13 cellular contexts compared by ENCODE assay signal in the genomic region with DNA sequence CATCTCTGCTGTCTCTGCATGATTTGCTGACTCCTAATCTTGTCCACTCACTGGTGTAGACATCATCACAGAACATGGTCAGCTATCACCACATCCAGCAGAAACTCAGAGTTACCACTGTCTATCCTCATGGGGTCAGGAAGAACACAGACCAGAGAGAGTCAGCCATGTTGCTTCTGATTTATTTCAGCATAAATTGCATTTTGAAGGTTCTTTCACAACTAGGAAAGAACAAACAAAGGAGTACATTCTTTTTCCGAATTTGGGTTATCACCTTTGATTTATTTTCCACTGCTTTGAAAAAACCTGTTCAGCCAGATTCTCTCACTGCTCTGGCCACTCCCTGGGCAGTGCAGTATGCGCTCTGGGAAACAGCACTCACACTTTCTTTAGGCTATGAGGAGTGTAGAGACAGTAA.
A peak's percentile ranks its signal among the peaks of the same experiment; 100 is the strongest.
DNase-seq lines count a peak whose midpoint lies in the region; ATAC-seq and TF ChIP-seq lines count a peak whose summit lies in the region.
"Had no signal": no experiment of that assay in that cellular context is flagged by ENCODE, and none has a peak within 500 bp of the region (broad histone marks: within the 10 kb centered on the region; RNA-seq: fewer than 3 reads in every experiment).

No MANE protein-coding gene starts in this region.

- H3K9me2 ChIP-seq in GM23248 (ENCODE audit: insufficient read depth) (no peaks in the 10 kb centered on the region), PC-3 (replicated peaks; ENCODE audit: low read length) (no peaks in the 10 kb centered on the region), hepatocyte (replicated peaks; ENCODE audit: insufficient read depth) (no peaks in the 10 kb centered on the region)

- H3K27ac Mint-ChIP-seq in T-helper 2 cell treated with Interferon-gamma antibody and Interleukin-4, amounts not matched to agents 5 μg/mL and 100 μg/mL, for 36 hours, result no peak overlapping the region
- H3K27ac Mint-ChIP-seq: activated CD4-positive, alpha-beta memory T cell treated with anti-CD3 and anti-CD28 coated beads, Interleukin-2, amount 10 ng/mL, durations not matched to agents 7 days and 5 days had no signal

- H2BK120ac ChIP-seq in trophoblast cell (ENCODE audit: insufficient read depth, low read length, poor library complexity), result peak overlapping the region; percentile 65

- CTCF ChIA-PET in PC-3 (lab: Charles Lee), result no interaction called here

- no peak for DNase-seq in GM23248
- peak; percentile 91 for DNase-seq in PC-3
- DNase-seq in hepatocyte (ENCODE audit: low spot score), result peak; percentile 44
- DNase-seq in trophoblast cell, result peak; percentile 33 to 79
- no peak for DNase-seq in H7
- no peak for DNase-seq in WERI-Rb-1
- DNase-seq in 8988T, result no peak
- no peak for DNase-seq in T-helper 2 cell treated with Interferon-gamma antibody and Interleukin-4, amounts not matched to agents 5 μg/mL and 100 μg/mL, for 36 hours (ENCODE audit: low spot score)
- DNase-seq: activated CD4-positive, alpha-beta memory T cell treated with anti-CD3 and anti-CD28 coated beads, Interleukin-2, amount 10 ng/mL, durations not matched to agents 7 days and 5 days; activated gamma-delta T cell treated with Interleukin-2 at 50 U/mL for 16 hours; BE2C; NCI-H1436 treated with DMSO at 0.1 percent for 48 hours; NCI-H526 treated with DMSO at 0.1 percent for 48 hours had no signal

- no peaks in the 10 kb centered on the region for H3K9me3 Mint-ChIP-seq in T-helper 2 cell treated with Interferon-gamma antibody and Interleukin-4, amounts not matched to agents 5 μg/mL and 100 μg/mL, for 36 hours
- H3K9me3 Mint-ChIP-seq: activated CD4-positive, alpha-beta memory T cell treated with anti-CD3 and anti-CD28 coated beads, Interleukin-2, amount 10 ng/mL, durations not matched to agents 7 days and 5 days had no signal

- H2AK5ac ChIP-seq in trophoblast cell (ENCODE audit: low read length), result peak overlapping the region; percentile 99

- no peak overlapping the region for H3K4me3 Mint-ChIP-seq in T-helper 2 cell treated with Interferon-gamma antibody and Interleukin-4, amounts not matched to agents 5 μg/mL and 100 μg/mL, for 36 hours
- H3K4me3 Mint-ChIP-seq: activated CD4-positive, alpha-beta memory T cell treated with anti-CD3 and anti-CD28 coated beads, Interleukin-2, amount 10 ng/mL, durations not matched to agents 7 days and 5 days had no signal

- H3K27me3 ChIP-seq in GM23248 (replicated peaks; ENCODE audit: insufficient read depth) (no peaks in the 10 kb centered on the region), PC-3 (ENCODE audit: low read length) (no peaks in the 10 kb centered on the region), hepatocyte (no peaks in the 10 kb centered on the region), trophoblast cell (ENCODE audit: insufficient read depth, low read length) (no peaks in the 10 kb centered on the region), H7 (ENCODE audit: control insufficient read depth, insufficient read depth, low read length) (no peaks in the 10 kb centered on the region), WERI-Rb-1 (ENCODE audit: insufficient read depth, low read depth, severe bottlenecking) (no peaks in the 10 kb centered on the region)
- H3K27me3 ChIP-seq: BE2C had no signal

- TF ChIP-seq CTCF in PC-3 (conservative IDR thresholded peaks at IDR 0.05; ENCODE audit: low read depth, low read length), result no peak
- TF ChIP-seq CTCF in hepatocyte (IDR thresholded peaks at IDR 0.05; ENCODE audit: poor library complexity), result no peak
- no peak for TF ChIP-seq CTCF in WERI-Rb-1 (IDR thresholded peaks at IDR 0.05; ENCODE audit: low read depth, low read length)

- peak overlapping the region; percentile 75 for H3K18ac ChIP-seq in trophoblast cell (ENCODE audit: low read length)

- peak overlapping the region; percentile 1; the same call in 1 of the 2 replicates for H3K27ac ChIP-seq in GM23248
- peak overlapping the region; percentile 82 for H3K27ac ChIP-seq in PC-3 (ENCODE audit: low read length)
- H3K27ac ChIP-seq in hepatocyte, result peak overlapping the region; percentile 93
- H3K27ac ChIP-seq in trophoblast cell (ENCODE audit: low read depth, low read length), result peak overlapping the region; percentile 100
- H3K27ac ChIP-seq in WERI-Rb-1, result no peak overlapping the region

- H3K4me3 ChIP-seq in GM23248 (no peak overlapping the region), PC-3 (ENCODE audit: low read length) (peak overlapping the region; percentile 4; the same call in 1 of the 2 replicates), hepatocyte (no peak overlapping the region), trophoblast cell (ENCODE audit: low read depth, low read length) (no peak overlapping the region), H7 (ENCODE audit: insufficient read depth, low read depth, low read length) (no peak overlapping the region), WERI-Rb-1 (ENCODE audit: low read depth, low read length) (no peak overlapping the region)

- no peaks in the 10 kb centered on the region for H3K27me3 Mint-ChIP-seq in T-helper 2 cell treated with Interferon-gamma antibody and Interleukin-4, amounts not matched to agents 5 μg/mL and 100 μg/mL, for 36 hours (ENCODE audit: low read depth)
- H3K27me3 Mint-ChIP-seq: activated CD4-positive, alpha-beta memory T cell treated with anti-CD3 and anti-CD28 coated beads, Interleukin-2, amount 10 ng/mL, durations not matched to agents 7 days and 5 days had no signal

- peak overlapping the region; percentile 90 for H3K4ac ChIP-seq in trophoblast cell (ENCODE audit: low read depth, low read length)

- POLR2A ChIA-PET in PC-3 (lab: Charles Lee; ENCODE audit: unreplicated experiment), result no interaction called here

- H3K79me2 ChIP-seq in GM23248 (ENCODE audit: insufficient read depth) (peaks cover 99% of the 10 kb centered on the region), PC-3 (ENCODE audit: low read length) (no peaks in the 10 kb centered on the region), hepatocyte (peaks cover 37% of the 10 kb centered on the region), trophoblast cell (ENCODE audit: control insufficient read depth, insufficient read depth, low read length, poor library complexity) (peaks cover 20% of the 10 kb centered on the region)

- in situ Hi-C loops in GM23248 (cut with MboI), result no loop called here

- H2AFZ ChIP-seq in GM23248 (no peak overlapping the region), PC-3 (ENCODE audit: low read length) (peak overlapping the region; percentile 43), hepatocyte (no peak overlapping the region), trophoblast cell (ENCODE audit: insufficient read depth, low read length, poor library complexity) (peak overlapping the region; percentile 52)

- H2BK12ac ChIP-seq in trophoblast cell (ENCODE audit: low read length), result peak overlapping the region; percentile 37

- H3F3A ChIP-seq in GM23248 (ENCODE audit: insufficient read depth) (peaks cover 33% of the 10 kb centered on the region), PC-3 (ENCODE audit: low read length, unreplicated experiment) (no peaks in the 10 kb centered on the region)

- BruUV-seq in PC-3 (replicated peaks; lab: Mats Ljungman, UMichigan), result no TSS peak

- H2BK5ac ChIP-seq in trophoblast cell (ENCODE audit: low read depth, low read length, poor library complexity), result peak overlapping the region; percentile 98

- H4K91ac ChIP-seq in trophoblast cell (ENCODE audit: low read depth, low read length), result peak overlapping the region; percentile 74

- H3K79me1 ChIP-seq in trophoblast cell (ENCODE audit: low read length), result peaks cover 63% of the 10 kb centered on the region

- H3K23ac ChIP-seq in trophoblast cell (ENCODE audit: low read length), result no peak overlapping the region

- intact Hi-C loops in PC-3 (cut with micrococcal nuclease), result loop anchor here (5.0 kb wide), 2 partner anchors 51 to 111 kb away; no protein-coding TSS in a partner anchor

- peaks cover 11% of the 10 kb centered on the region for H3K4me1 Mint-ChIP-seq in T-helper 2 cell treated with Interferon-gamma antibody and Interleukin-4, amounts not matched to agents 5 μg/mL and 100 μg/mL, for 36 hours (ENCODE audit: low read depth)

- H3K9ac ChIP-seq in GM23248, result no peak overlapping the region
- H3K9ac ChIP-seq in PC-3 (ENCODE audit: low read length), result peak overlapping the region; percentile 50
- H3K9ac ChIP-seq in trophoblast cell (ENCODE audit: low read length), result no peak overlapping the region

- H3K36me3 Mint-ChIP-seq in T-helper 2 cell treated with Interferon-gamma antibody and Interleukin-4, amounts not matched to agents 5 μg/mL and 100 μg/mL, for 36 hours (ENCODE audit: low read depth), result peaks cover 13% of the 10 kb centered on the region

- H4K8ac ChIP-seq in trophoblast cell (ENCODE audit: low read depth, low read length), result peak overlapping the region; percentile 59

- 69 to 80% methylated on average over 2 of the region's 2 CpGs for WGBS in GM23248 (ENCODE audit: low coverage in 1 of 2, low lambda C conversion rate in 2 of 2, missing lambda C conversion rate in 2 of 2), 2 experiments
- 34% methylated on average over 2 of the region's 2 CpGs for WGBS in hepatocyte (ENCODE audit: low lambda C conversion rate, missing lambda C conversion rate)
- no CpG with 5 or more reads among the region's 2 CpGs for WGBS in trophoblast cell (ENCODE audit: extremely low coverage, insufficient coverage, insufficient read length)

- no peak overlapping the region for H4K12ac ChIP-seq in trophoblast cell (ENCODE audit: low read depth, low read length)

- H3K9me3 ChIP-seq in GM23248 (ENCODE audit: low read depth), result no peaks in the 10 kb centered on the region
- no peaks in the 10 kb centered on the region for H3K9me3 ChIP-seq in PC-3 (ENCODE audit: low read length)
- H3K9me3 ChIP-seq in hepatocyte (ENCODE audit: low read depth), result no peaks in the 10 kb centered on the region
- H3K9me3 ChIP-seq in trophoblast cell (ENCODE audit: insufficient read depth, low read depth, low read length), result no peaks in the 10 kb centered on the region
- no peaks in the 10 kb centered on the region for H3K9me3 ChIP-seq in WERI-Rb-1 (ENCODE audit: severe bottlenecking)
- H3K9me3 ChIP-seq: BE2C had no signal

- peak overlapping the region; percentile 87 for H3K14ac ChIP-seq in trophoblast cell (ENCODE audit: low read length)

- no peaks in the 10 kb centered on the region for H3K36me3 ChIP-seq in GM23248 (ENCODE audit: low read depth)
- H3K36me3 ChIP-seq in PC-3 (ENCODE audit: low read depth, low read length), result no peaks in the 10 kb centered on the region
- H3K36me3 ChIP-seq in hepatocyte (replicated peaks; ENCODE audit: insufficient read depth, low read depth), result no peaks in the 10 kb centered on the region
- H3K36me3 ChIP-seq in trophoblast cell (ENCODE audit: control insufficient read depth in 1 of 2, insufficient read depth in 2 of 2, low read length in 2 of 2), result peaks cover 11 to 18% of the 10 kb centered on the region in 2 experiments
- H3K36me3 ChIP-seq in H7 (replicated peaks; ENCODE audit: control insufficient read depth, insufficient read depth, low read length), result no peaks in the 10 kb centered on the region
- peaks cover 23% of the 10 kb centered on the region for H3K36me3 ChIP-seq in WERI-Rb-1
- H3K36me3 ChIP-seq: BE2C had no signal

- H4K20me1 ChIP-seq in GM23248 (ENCODE audit: insufficient read depth) (no peaks in the 10 kb centered on the region), PC-3 (ENCODE audit: low read length) (no peaks in the 10 kb centered on the region), hepatocyte (ENCODE audit: insufficient read depth, poor library complexity, severe bottlenecking) (no peaks in the 10 kb centered on the region)

- H3K4me2 ChIP-seq in GM23248 (ENCODE audit: unreplicated experiment), result peak overlapping the region; percentile 3
- H3K4me2 ChIP-seq in PC-3 (ENCODE audit: low read length), result peak overlapping the region; percentile 54
- peak overlapping the region; percentile 15 for H3K4me2 ChIP-seq in hepatocyte
- H3K4me2 ChIP-seq in trophoblast cell (ENCODE audit: low read length), result peak overlapping the region; percentile 11

- ATAC-seq in PC-3, result peak; percentile 84

- H3K4me1 ChIP-seq in GM23248 (ENCODE audit: insufficient read depth), result peaks cover 47% of the 10 kb centered on the region
- H3K4me1 ChIP-seq in PC-3 (ENCODE audit: insufficient read depth, low read length), result peaks cover 58% of the 10 kb centered on the region
- peaks cover 44% of the 10 kb centered on the region for H3K4me1 ChIP-seq in hepatocyte (ENCODE audit: insufficient read depth)
- H3K4me1 ChIP-seq in trophoblast cell (ENCODE audit: control insufficient read depth in 1 of 2, insufficient read depth in 2 of 2, low read length in 2 of 2), result peaks cover 36 to 49% of the 10 kb centered on the region in 2 experiments

Comparison
In these comparisons a context has a peak if more than half of its experiments do, and no peak if none do; other contexts are left out.
1. DNase-seq: peak in PC-3 (single experiment), hepatocyte (single experiment) and trophoblast cell (2 of 2); none in GM23248 (single experiment), H7 (single experiment), WERI-Rb-1 (single experiment), 8988T (single experiment) and T-helper 2 cell treated with Interferon-gamma antibody and Interleukin-4, amounts not matched to agents 5 μg/mL and 100 μg/mL, for 36 hours (single experiment).
2. H2AFZ ChIP-seq: peak in PC-3 (single experiment) and trophoblast cell (single experiment); none in GM23248 (single experiment) and hepatocyte (single experiment).
3. H3K4me2 ChIP-seq: peak in every context shown above with its lines; median percentile 54 in PC-3; 15 in hepatocyte; 11 in trophoblast cell; 3 in GM23248.